ENCODE assay signal across 18 cellular contexts in the genomic region with DNA sequence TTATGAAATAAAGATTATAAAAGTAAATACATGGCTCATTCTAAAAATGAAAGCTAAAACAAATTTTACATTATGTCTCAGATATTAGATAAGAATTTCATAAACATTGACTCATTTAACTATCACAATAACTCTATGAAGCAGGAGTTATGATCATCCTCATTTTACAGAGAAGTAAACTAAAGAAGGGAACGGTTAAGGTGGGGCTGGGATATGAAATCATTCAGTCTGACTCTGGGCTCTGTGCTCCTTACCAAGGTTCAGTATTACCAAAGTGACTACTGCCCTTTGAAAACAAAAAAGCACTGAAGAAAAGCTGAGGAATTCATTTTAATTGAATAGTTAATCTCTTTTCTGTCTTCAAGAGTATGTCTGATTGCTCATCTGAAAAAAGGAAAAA.
"Had no signal": no experiment of that assay in that cellular context is flagged by ENCODE, and none has a peak within 500 bp of the region (broad histone marks: within the 10 kb centered on the region; RNA-seq: fewer than 3 reads in every experiment).

No MANE protein-coding gene starts in this region.

- H3K4me3 ChIP-seq: adrenal gland, left ventricle myocardium inferior had no signal

- H3K27me3 Mint-ChIP-seq: type B pancreatic cell had no signal

- H3K4me1 ChIP-seq: adrenal gland, left ventricle myocardium inferior had no signal

- H3K9me3 Mint-ChIP-seq: activated T-cell treated with anti-CD3 and anti-CD28 coated beads, Interleukin-2, amount 50 U/mL, for 72 hours; type B pancreatic cell had no signal

- H3K27ac Mint-ChIP-seq: activated T-cell treated with anti-CD3 and anti-CD28 coated beads, Interleukin-2, amount 50 U/mL, for 72 hours; type B pancreatic cell had no signal

- H3K9me3 ChIP-seq: adrenal gland, left ventricle myocardium inferior had no signal

- ATAC-seq: activated T-cell treated with anti-CD3 and anti-CD28 coated beads, Interleukin-2, amount 50 U/mL, for 72 hours had no signal

- H3K27me3 ChIP-seq: adrenal gland had no signal

- H3K36me3 ChIP-seq: adrenal gland, WERI-Rb-1 had no signal

- H3K4me3 Mint-ChIP-seq: activated T-cell treated with anti-CD3 and anti-CD28 coated beads, Interleukin-2, amount 50 U/mL, for 72 hours; type B pancreatic cell had no signal

- H3K27ac ChIP-seq: adrenal gland, left ventricle myocardium inferior, WERI-Rb-1 had no signal

- DNase-seq: activated CD4-positive, alpha-beta T cell treated with anti-CD3 and anti-CD28 coated beads, Interleukin-2, amount 50 U/mL, for 4 hours; activated effector memory CD4-positive, alpha-beta T cell treated with anti-CD3 and anti-CD28 coated beads, Interleukin-2, amount 50 U/mL, for 16 hours; activated naive CD4-positive, alpha-beta T cell treated with anti-CD3 and anti-CD28 coated beads, Interleukin-2, amount 50 U/mL, for 16 hours; activated T-cell treated with anti-CD3 and anti-CD28 coated beads, Interleukin-2, amount 50 U/mL, for 72 hours; adrenal gland; foreskin melanocyte; glutamatergic neuron; hypothalamus; islet precursor cell; left ventricle myocardium inferior; mammary epithelial cell; stimulated activated CD4-positive, alpha-beta T cell treated with anti-CD3 and anti-CD28 coated beads, Interleukin-12 subunit alpha, Interleukin-12 subunit beta, amount 100 ng/mL, for 4 hours; stimulated activated CD4-positive, alpha-beta T cell treated with anti-CD3 and anti-CD28 coated beads, Interleukin-1b, Interleukin-23, amount 100 ng/mL, for 48 hours; stimulated activated CD8-positive, alpha-beta memory T cell treated with anti-CD3 and anti-CD28 coated beads, Interleukin-4, amount 100 ng/mL, for 48 hours; stimulated activated naive CD4-positive, alpha-beta T cell; T-helper 2 cell; WERI-Rb-1 had no signal
